ENCODE assay signal across 18 cellular contexts in the genomic region with DNA sequence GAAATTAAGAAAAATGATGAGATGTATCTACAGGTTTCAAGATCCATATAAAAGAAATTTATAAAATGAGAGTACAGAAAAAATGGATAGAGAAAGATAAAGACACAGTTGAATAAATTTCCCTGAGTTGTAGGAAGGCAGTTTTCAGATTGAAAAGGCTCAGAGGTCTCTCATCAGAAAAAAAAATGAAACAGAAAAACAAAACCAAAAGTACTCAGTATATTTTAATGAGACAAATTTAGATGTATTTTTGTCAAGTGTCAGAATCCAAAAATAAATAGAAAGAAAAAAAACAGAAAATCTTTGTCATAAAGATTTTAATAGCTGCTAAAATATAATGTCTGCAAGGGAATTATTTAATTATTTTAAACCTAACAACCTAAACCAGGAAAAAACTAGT.
DNase-seq lines count a peak whose midpoint lies in the region; ATAC-seq and TF ChIP-seq lines count a peak whose summit lies in the region.
"Had no signal": no experiment of that assay in that cellular context is flagged by ENCODE, and none has a peak within 500 bp of the region (broad histone marks: within the 10 kb centered on the region; RNA-seq: fewer than 3 reads in every experiment).

No MANE protein-coding gene starts in this region.

- H4K20me1 ChIP-seq in SU-DHL-6 (ENCODE audit: low read depth, low read length), result no peaks in the 10 kb centered on the region

- no peaks in the 10 kb centered on the region for H3K27me3 ChIP-seq in SU-DHL-6 (ENCODE audit: low read length)
- H3K27me3 ChIP-seq in left lung, result no peaks in the 10 kb centered on the region
- H3K27me3 ChIP-seq: neutrophil, sigmoid colon, SJSA1 had no signal

- H3K9me2 ChIP-seq in SU-DHL-6 (replicated peaks; ENCODE audit: insufficient read depth, low read length), result no peaks in the 10 kb centered on the region

- no peaks in the 10 kb centered on the region for H3K79me2 ChIP-seq in SU-DHL-6 (ENCODE audit: insufficient read depth, low read length)

- no peaks in the 10 kb centered on the region for H3K36me3 ChIP-seq in SU-DHL-6 (ENCODE audit: low read length)
- H3K36me3 ChIP-seq in left lung, result no peaks in the 10 kb centered on the region
- H3K36me3 ChIP-seq: neutrophil, sigmoid colon, SJSA1 had no signal

- DNase-seq in NCI-H2171 treated with DMSO at 0.1 percent for 48 hours (lab: John Stamatoyannopoulos, UW), result no peak
- DNase-seq in DMS114 treated with DMSO at 0.1 percent for 48 hours (lab: John Stamatoyannopoulos, UW; ENCODE audit: unreplicated experiment), result no peak
- DNase-seq in putamen (ENCODE audit: low spot score), result no peak
- no peak for DNase-seq in left lung
- DNase-seq: activated CD4-positive, alpha-beta T cell treated with anti-CD3 and anti-CD28 coated beads, Interleukin-2, amount 50 U/mL, for 4 hours; amniotic stem cell; DMS53; islet precursor cell; NCI-H1092; sigmoid colon; stimulated activated CD4-positive, alpha-beta T cell treated with anti-CD3 and anti-CD28 coated beads, Interleukin-4, amount 100 ng/mL, for 1 hour; trophoblast cell had no signal

- ATAC-seq in GM18873 (IDR thresholded peaks at IDR 0.05; ENCODE audit: low FRiP score, unreplicated experiment), result peak; percentile 62
- ATAC-seq in GM21529 (IDR thresholded peaks at IDR 0.05; ENCODE audit: unreplicated experiment), result peak; percentile 64
- ATAC-seq in HG03045 (IDR thresholded peaks at IDR 0.05; ENCODE audit: unreplicated experiment), result peak; percentile 81
- ATAC-seq in left lung, result no peak

- H3K9me3 ChIP-seq in SU-DHL-6 (ENCODE audit: insufficient read depth, low read length) (no peaks in the 10 kb centered on the region), left lung (no peaks in the 10 kb centered on the region)
- H3K9me3 ChIP-seq: neutrophil, sigmoid colon, SJSA1 had no signal

- TF ChIP-seq CTCF in SU-DHL-6 (IDR thresholded peaks at IDR 0.05; ENCODE audit: insufficient read depth, low read length, poor library complexity, severe bottlenecking) (no peak), left lung (IDR thresholded peaks at IDR 0.05) (no peak)

- H2AFZ ChIP-seq in SU-DHL-6 (ENCODE audit: low read depth, low read length, severe bottlenecking), result peak overlapping the region; percentile 25

- H3K4me3 ChIP-seq in SU-DHL-6 (ENCODE audit: insufficient read depth, low read length, poor library complexity, severe bottlenecking) (peak overlapping the region; percentile 27), left lung (no peak overlapping the region)
- H3K4me3 ChIP-seq: sigmoid colon, SJSA1 had no signal

- intact Hi-C loops in left lung (cut with DNase I), result no loop called here

- H3K4me2 ChIP-seq in SU-DHL-6 (ENCODE audit: low read depth, low read length, poor library complexity, severe bottlenecking), result peak overlapping the region; percentile 53

- H3K4me1 ChIP-seq in left lung, result no peaks in the 10 kb centered on the region
- H3K4me1 ChIP-seq: sigmoid colon, SJSA1 had no signal

- no peaks in the 10 kb centered on the region; the same call in 1 of the 2 replicates for H3F3A ChIP-seq in SU-DHL-6 (ENCODE audit: insufficient read depth)

- peak overlapping the region; percentile 47 for H3K27ac ChIP-seq in SU-DHL-6 (ENCODE audit: low read depth, low read length)
- H3K27ac ChIP-seq in left lung, result no peak overlapping the region
- H3K27ac ChIP-seq: neutrophil, sigmoid colon, SJSA1 had no signal

- H3K9ac ChIP-seq in SU-DHL-6 (ENCODE audit: low read length), result 0 out of 2 replicates have a peak overlapping the region, but pooled peaks have one; percentile 2
